In the genomic region with DNA sequence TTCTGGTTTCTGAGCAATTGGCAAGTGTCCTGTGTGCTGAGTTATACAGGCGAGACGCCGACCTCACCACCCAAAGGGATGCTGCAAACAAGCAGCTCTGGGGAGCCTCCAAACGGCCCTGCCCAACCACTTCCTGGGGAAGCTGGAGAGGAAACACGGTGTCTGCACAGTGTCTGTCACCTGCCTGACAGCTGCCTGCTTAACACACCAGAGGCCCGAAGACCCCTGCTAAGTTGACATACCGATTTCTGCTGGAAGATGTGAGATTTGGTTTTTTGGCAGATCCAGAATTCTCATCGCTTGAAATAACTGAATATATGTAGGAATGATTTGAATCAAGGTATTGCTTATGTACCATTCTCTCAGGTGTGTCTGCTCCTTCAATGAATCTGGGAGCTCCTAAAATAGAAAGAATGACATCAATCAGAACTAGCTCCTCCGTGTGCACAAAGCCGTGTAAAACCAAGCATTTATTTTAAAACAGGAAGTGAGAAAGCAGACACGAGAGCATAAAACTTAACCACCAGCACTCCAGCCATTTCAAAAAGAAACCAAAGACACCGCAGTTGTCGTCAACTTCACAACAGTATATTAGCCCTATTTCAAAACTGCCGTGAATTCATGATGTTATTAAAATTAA, we compare ENCODE assay signal across 8 cellular contexts. TPM values are rescaled to one million over a fixed set of nuclear protein-coding genes. Genes with fewer than 3 reads are reported as not detected.
DNase-seq lines count a peak whose midpoint lies in the region; ATAC-seq, FAIRE-seq and TF ChIP-seq lines count a peak whose summit lies in the region.

No MANE protein-coding gene starts in this region.

- H3K36me3 Mint-ChIP-seq in astrocyte (ENCODE audit: low read depth, unreplicated experiment) = no peaks in the 10 kb centered on the region

- H3K36me3 ChIP-seq in astrocyte (ENCODE audit: insufficient read depth, low read length) (no peaks in the 10 kb centered on the region), stomach (no peaks in the 10 kb centered on the region)

- peak; percentile 85 for ATAC-seq in HG03432 (IDR thresholded peaks at IDR 0.05; ENCODE audit: unreplicated experiment)

- CTCF ChIA-PET in AG04450 (lab: Charles Lee) = interaction anchor here (0.6 to 2.0 kb wide), 3 partner anchors 23 to 51 kb away, joined by 3 to 9 read pairs (median 4); no protein-coding TSS in a partner anchor

- TF ChIP-seq EP300 in stomach (IDR thresholded peaks at IDR 0.05) = no peak

- no peak for TF ChIP-seq CTCF in AG04450 (IDR thresholded peaks at IDR 0.05; ENCODE audit: low read depth, low read length)
- no peak for TF ChIP-seq CTCF in astrocyte (IDR thresholded peaks at IDR 0.05; ENCODE audit: insufficient read depth, low read depth, low read length)
- no peak for TF ChIP-seq CTCF in stomach (IDR thresholded peaks at IDR 0.05)

- no peak for TF ChIP-seq POLR2A in stomach (IDR thresholded peaks at IDR 0.05)

- H3K9ac ChIP-seq in astrocyte (ENCODE audit: low read length) = no peak overlapping the region

- intact Hi-C loops in stomach (cut with DNase I; ENCODE audit: low total_unique reads) = no loop called here

- peak overlapping the region; percentile 59 for H2AFZ ChIP-seq in astrocyte (ENCODE audit: low read depth, low read length)

- H3K27me3 Mint-ChIP-seq in astrocyte (ENCODE audit: low read depth, unreplicated experiment) = peaks cover 2% of the 10 kb centered on the region

- no peaks in the 10 kb centered on the region for H3K27me3 ChIP-seq in AG04450 (ENCODE audit: control insufficient read depth, insufficient read depth, low read length)
- H3K27me3 ChIP-seq in astrocyte (ENCODE audit: insufficient read depth, low read length) = no peaks in the 10 kb centered on the region
- H3K27me3 ChIP-seq in stomach = no peaks in the 10 kb centered on the region

- H3K4me3 ChIP-seq in AG04450 (ENCODE audit: low read depth, low read length) (0 out of 2 replicates have a peak overlapping the region, but pooled peaks have one; percentile 2), astrocyte (ENCODE audit: insufficient read depth, low read depth, low read length) (no peak overlapping the region), stomach (peak overlapping the region in 1 of 4 donors; percentile 7)

- no peaks in the 10 kb centered on the region for H4K20me1 ChIP-seq in astrocyte (ENCODE audit: insufficient read depth, low read length)

- 42 to 59% (median 57%) methylated on average over 14 of the region's 14 CpGs for WGBS in stomach, 5 donors

- peaks cover 13% of the 10 kb centered on the region for H3K4me1 ChIP-seq in astrocyte (ENCODE audit: insufficient read depth, low read length)
- H3K4me1 ChIP-seq in stomach = peaks cover 0 to 6% (median 2%) of the 10 kb centered on the region in 4 donors

- no peak overlapping the region for H3K4me3 Mint-ChIP-seq in astrocyte (ENCODE audit: unreplicated experiment)

- H3K4me2 ChIP-seq in astrocyte (ENCODE audit: low read length) = peak overlapping the region; percentile 64

- H3K27ac ChIP-seq in AG04450 (ENCODE audit: low read depth, low read length) (peak overlapping the region; percentile 21), astrocyte (ENCODE audit: low read depth, low read length) (no peak overlapping the region), stomach (peak overlapping the region in 4 of 5 donors; percentile 13 to 64 (median 40))

- H3K9me3 Mint-ChIP-seq in astrocyte (ENCODE audit: unreplicated experiment) = no peaks in the 10 kb centered on the region

- H3K9me3 ChIP-seq in AG04450 (ENCODE audit: control insufficient read depth, insufficient read depth, low read length) (no peaks in the 10 kb centered on the region), astrocyte (ENCODE audit: insufficient read depth, low read depth, low read length) (no peaks in the 10 kb centered on the region), stomach (no peaks in the 10 kb centered on the region)

- no peak overlapping the region for H3K27ac Mint-ChIP-seq in astrocyte (ENCODE audit: unreplicated experiment)

- peaks cover 17% of the 10 kb centered on the region for H3K4me1 Mint-ChIP-seq in astrocyte (ENCODE audit: low read depth, unreplicated experiment)

- POLR2A ChIA-PET in AG04450 (lab: Yijun Ruan, JAX) = interaction anchor here (0.7 kb wide), 1 partner anchor 19 kb away, joined by 3 read pairs; no protein-coding TSS in a partner anchor

- FAIRE-seq in GM19239 (lab: Jason Lieb, UNC) (peak; percentile 99), astrocyte (lab: Jason Lieb, UNC) (no peak)

- no peak for DNase-seq in AG04450 (ENCODE audit: low read depth, low spot score)
- DNase-seq in GM19239 (ENCODE audit: insufficient read length, low spot score) = peak; percentile 35
- peak; percentile 77 for DNase-seq in T-helper 9 cell
- DNase-seq in astrocyte (ENCODE audit: low read depth) = peak; percentile 49
- peak; percentile 11 for DNase-seq in midbrain (lab: John Stamatoyannopoulos, UW)
- peak; percentile 63 for DNase-seq in stomach
- DNase-seq in HUDEP-2 (lab: John Stamatoyannopoulos, UW; ENCODE audit: unreplicated experiment in 76 of 76) = no peak

- no peaks in the 10 kb centered on the region for H3K79me2 ChIP-seq in astrocyte (ENCODE audit: insufficient read depth, low read length)

RNA-seq across cellular contexts. Expression of a gene that starts 27.2 kb away (rescaled TPM):
- polyA plus RNA-seq in AG04450 (2011; rRNA removed) (3.3 and 4.2 TPM in 2 replicates), stomach (1 to 10 TPM; 1.0 to 2.1 (median 1.5) TPM)
- 1.9 and 2.7 TPM in 2 replicates for polyA minus RNA-seq in AG04450 (2011; rRNA and poly(A)+ RNA removed)
- total RNA-seq in astrocyte (0.32 and 0.36 TPM in 2 replicates), stomach (1 to 10 TPM in 4 of 5 donors, not detected in 1; 1.7 to 4.6 (median 1.8) TPM)

RNA-seq across cellular contexts. Expression of a gene that starts 41.1 kb away (rescaled TPM):
- polyA plus RNA-seq in AG04450 (2011; rRNA removed) (0.06 and 0.14 TPM in 2 replicates), stomach (not detected)
- 0.46 TPM in 1 of 2 replicates, not detected in the other for polyA minus RNA-seq in AG04450 (2011; rRNA and poly(A)+ RNA removed)
- total RNA-seq in astrocyte (not detected in 2 replicates), stomach (not detected)

Comparison
In these comparisons a context has a peak if more than half of its experiments do, and no peak if none do; other contexts are left out.
1. DNase-seq: peak in GM19239 (single experiment), T-helper 9 cell (single experiment), astrocyte (single experiment), midbrain (single experiment) and stomach (single experiment); none in AG04450 (single experiment) and HUDEP-2 (0 of 76).